In the genomic region with DNA sequence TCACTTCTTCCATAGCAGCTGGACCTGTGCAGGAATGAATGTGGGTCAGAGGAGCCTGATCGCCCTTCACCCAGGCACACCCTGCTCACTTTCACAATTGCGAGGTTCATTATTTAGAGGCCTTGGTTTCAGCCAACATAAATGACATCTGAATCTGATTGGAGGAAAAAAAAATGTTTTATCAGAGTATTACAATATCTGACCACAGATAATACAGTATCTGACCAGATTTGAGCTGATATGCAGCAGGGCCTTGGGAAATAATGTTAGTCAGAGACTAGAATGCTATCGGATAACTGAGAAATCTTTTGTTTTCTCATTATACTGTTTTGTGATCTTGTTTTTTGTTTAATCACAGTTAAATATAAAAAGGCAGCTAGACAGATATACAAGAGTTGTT, we compare ENCODE assay signal across 23 cellular contexts. TPM values are rescaled to one million over a fixed set of nuclear protein-coding genes. Genes with fewer than 3 reads are reported as not detected.
DNase-seq lines count a peak whose midpoint lies in the region; ATAC-seq and TF ChIP-seq lines count a peak whose summit lies in the region.
"Had no signal": no experiment of that assay in that cellular context is flagged by ENCODE, and none has a peak within 500 bp of the region (broad histone marks: within the 10 kb centered on the region; RNA-seq: fewer than 3 reads in every experiment).

No MANE protein-coding gene starts in this region.

- ATAC-seq in Right ventricle myocardium superior (ENCODE audit: poor library complexity) = peak; percentile 24
- no peak for ATAC-seq in left ventricle myocardium superior
- no peak for ATAC-seq in central memory CD8-positive, alpha-beta T cell (replicated peaks; ENCODE audit: extremely low read depth, poor library complexity, severe bottlenecking)
- ATAC-seq in mucosa of descending colon = peak; percentile 20
- no peak for ATAC-seq in GM18498 (IDR thresholded peaks at IDR 0.05; ENCODE audit: unreplicated experiment)
- ATAC-seq: K562, Panc1, SK-N-SH treated with all-trans-retinoic acid at 6 μM for 48 hours had no signal

- H3K4me3 ChIP-seq in mucosa of descending colon = no peak overlapping the region
- no peak overlapping the region for H3K4me3 ChIP-seq in subcutaneous abdominal adipose tissue (ENCODE audit: low read depth in 1 of 5, low read length in 5 of 5)
- H3K4me3 ChIP-seq: BLaER1 treated with 17β-estradiol and CSF1 and Interleukin-3, amounts not matched to agents 10 nM and 100 nM; K562 had no signal

- no peaks in the 10 kb centered on the region for H3K4me1 ChIP-seq in mucosa of descending colon (ENCODE audit: low read depth)
- H3K4me1 ChIP-seq in subcutaneous abdominal adipose tissue (ENCODE audit: control insufficient read depth in 5 of 5, insufficient read depth in 5 of 5, low read length in 5 of 5) = peaks cover 0 to 35% (median 26%) of the 10 kb centered on the region in 5 donors

- H3K27ac Mint-ChIP-seq in central memory CD8-positive, alpha-beta T cell (ENCODE audit: low read depth) = peak overlapping the region; percentile 69

- H3K36me3 ChIP-seq in mucosa of descending colon (ENCODE audit: low read depth) = no peaks in the 10 kb centered on the region
- H3K36me3 ChIP-seq in subcutaneous abdominal adipose tissue (ENCODE audit: control insufficient read depth in 5 of 5, insufficient read depth in 5 of 5, low read length in 5 of 5) = no peaks in the 10 kb centered on the region

- no peak for DNase-seq in Right ventricle myocardium superior
- DNase-seq in left ventricle myocardium superior = no peak
- no peak for DNase-seq in central memory CD8-positive, alpha-beta T cell (ENCODE audit: low spot score in 2 of 2)
- DNase-seq in mucosa of descending colon = no peak
- DNase-seq in HuH-7.5 (ENCODE audit: low spot score) = no peak
- DNase-seq in putamen (ENCODE audit: low spot score) = no peak
- DNase-seq: 8988T; CD4-positive, alpha-beta memory T cell; DMS153; GDM1; MV-4-11; NCI-H1105 treated with DMSO at 0.1 percent for 48 hours; NCI-H2029 treated with DMSO at 0.1 percent for 48 hours; NCI-H226; NCI-H510A treated with DMSO at 0.1 percent for 48 hours; NCI-H774; NK-92 treated with Interleukin-12 subunit alpha and Interleukin-12 subunit beta, amount 100 ng/mL, for 24 hours had no signal

- H3K4me3 Mint-ChIP-seq in central memory CD8-positive, alpha-beta T cell = no peak overlapping the region

- H3K9me3 ChIP-seq in mucosa of descending colon (no peaks in the 10 kb centered on the region), subcutaneous abdominal adipose tissue (ENCODE audit: control insufficient read depth in 5 of 5, low read length in 5 of 5) (no peaks in the 10 kb centered on the region)
- H3K9me3 ChIP-seq: BLaER1 treated with 17β-estradiol and CSF1 and Interleukin-3, amounts not matched to agents 10 nM and 100 nM had no signal

- H3K36me3 Mint-ChIP-seq in central memory CD8-positive, alpha-beta T cell (ENCODE audit: insufficient read depth) = peaks cover under 1% of the 10 kb centered on the region

- no peaks in the 10 kb centered on the region for H3K27me3 Mint-ChIP-seq in central memory CD8-positive, alpha-beta T cell
- H3K27me3 Mint-ChIP-seq: CD4-positive, alpha-beta memory T cell had no signal

- no peak for TF ChIP-seq CTCF in mucosa of descending colon (IDR thresholded peaks at IDR 0.05)

- peak overlapping the region in 1 of 5 donors; percentile 36 for H3K9ac ChIP-seq in subcutaneous abdominal adipose tissue (ENCODE audit: low read length in 5 of 5)
- H3K9ac ChIP-seq: BLaER1 treated with 17β-estradiol and CSF1 and Interleukin-3, amounts not matched to agents 10 nM and 100 nM had no signal

- H3K27ac ChIP-seq in subcutaneous abdominal adipose tissue (ENCODE audit: low read depth, low read length) = peak overlapping the region; percentile 3
- H3K27ac ChIP-seq: BLaER1 treated with 17β-estradiol and CSF1 and Interleukin-3, amounts not matched to agents 10 nM and 100 nM had no signal

- intact Hi-C loops in Right ventricle myocardium superior (cut with DNase I) (no loop called here), left ventricle myocardium superior (cut with micrococcal nuclease) (no loop called here), mucosa of descending colon (cut with DNase I, micrococcal nuclease) (no loop called here)

- H3K9me3 Mint-ChIP-seq in central memory CD8-positive, alpha-beta T cell = no peaks in the 10 kb centered on the region
- H3K9me3 Mint-ChIP-seq: CD4-positive, alpha-beta memory T cell had no signal

- no peaks in the 10 kb centered on the region for H3K27me3 ChIP-seq in subcutaneous abdominal adipose tissue (ENCODE audit: control insufficient read depth in 5 of 5, insufficient read depth in 4 of 5, low read length in 5 of 5)
- H3K27me3 ChIP-seq: BLaER1 treated with 17β-estradiol and CSF1 and Interleukin-3, amounts not matched to agents 10 nM and 100 nM had no signal

- peaks cover 58% of the 10 kb centered on the region for H3K4me1 Mint-ChIP-seq in central memory CD8-positive, alpha-beta T cell

RNA-seq across cellular contexts. Expression of a gene that starts 7.7 kb away (rescaled TPM):
- total RNA-seq in Right ventricle myocardium superior (16.8 TPM), left ventricle myocardium superior (18.3 TPM), mucosa of descending colon (10 to 100 TPM; 16.9 to 30.7 (median 18.1) TPM)

Comparison
In these comparisons a context has a peak if more than half of its experiments do, and no peak if none do; other contexts are left out.
1. ATAC-seq: peak in Right ventricle myocardium superior (single experiment) and mucosa of descending colon (single experiment); none in left ventricle myocardium superior (single experiment), central memory CD8-positive, alpha-beta T cell (single experiment) and GM18498 (single experiment).